Comparison of ENCODE assay signal across 8 cellular contexts in the genomic region with DNA sequence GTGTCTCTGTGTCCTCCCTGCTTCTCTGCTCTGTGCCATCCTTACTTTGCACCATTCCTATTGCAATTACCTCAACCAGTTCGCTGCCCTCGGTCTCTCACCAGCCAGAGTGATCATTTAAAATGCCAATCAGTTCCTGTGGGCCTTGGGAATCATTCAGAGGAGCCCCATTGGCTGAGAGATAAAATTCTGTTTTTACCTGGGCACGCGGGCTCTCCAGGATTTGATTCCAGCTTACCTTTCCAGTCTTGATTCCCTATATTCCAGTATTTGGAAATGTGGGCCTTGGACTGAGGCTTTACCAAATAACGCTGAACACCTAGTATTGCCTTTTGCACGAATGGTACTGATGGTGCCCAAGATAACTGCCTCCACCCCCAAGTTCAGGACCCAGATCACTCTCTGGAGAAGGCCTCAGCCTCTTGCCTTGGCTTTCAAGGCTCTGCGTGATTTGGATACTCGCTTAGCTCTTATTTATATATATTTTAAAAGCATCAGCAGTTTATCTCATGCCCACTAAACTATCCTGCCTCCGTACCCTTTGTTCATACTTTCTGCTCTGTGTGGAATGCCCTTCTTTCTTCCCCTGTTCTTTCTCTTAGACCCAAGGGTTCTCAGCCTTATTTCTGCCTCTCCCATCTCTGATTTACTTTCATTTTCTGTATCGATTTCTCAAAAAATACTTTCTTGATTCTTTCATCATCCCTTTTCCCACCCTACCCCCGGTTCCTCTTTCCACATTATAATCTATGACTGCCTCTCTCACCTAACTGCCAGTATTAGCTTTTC. TPM values are rescaled to one million over a fixed set of nuclear protein-coding genes. Genes with fewer than 3 reads are reported as not detected.
DNase-seq lines count a peak whose midpoint lies in the region; ATAC-seq and TF ChIP-seq lines count a peak whose summit lies in the region.

No MANE protein-coding gene starts in this region.

- H3K27ac ChIP-seq in fibroblast of lung (ENCODE audit: insufficient read depth, low read length) (peak overlapping the region; percentile 84), trophoblast cell (ENCODE audit: low read depth, low read length) (no peak overlapping the region)

- H3K27me3 ChIP-seq in fibroblast of lung (ENCODE audit: control insufficient read depth, insufficient read depth, low read length) (no peaks in the 10 kb centered on the region), trophoblast cell (ENCODE audit: insufficient read depth, low read length) (no peaks in the 10 kb centered on the region)

- H3K23ac ChIP-seq in trophoblast cell (ENCODE audit: low read length): no peak overlapping the region

- H3K4me3 ChIP-seq in HFF-Myc (replicated peaks; ENCODE audit: low read depth, low read length): peak overlapping the region; percentile 91
- peak overlapping the region; percentile 80 for H3K4me3 ChIP-seq in WI38 (ENCODE audit: low read depth, low read length)
- H3K4me3 ChIP-seq in fibroblast of lung (replicated peaks in 1 of 4; ENCODE audit: control extremely low read depth in 1 of 4, insufficient read depth in 1 of 4, low read depth in 3 of 4, low read length in 4 of 4): peak overlapping the region; percentile 62 to 98 (median 86)
- H3K4me3 ChIP-seq in trophoblast cell (ENCODE audit: low read depth, low read length): peak overlapping the region; percentile 84

- H3K4me1 ChIP-seq in fibroblast of lung (ENCODE audit: control insufficient read depth, extremely low read depth, insufficient read depth, low read length): no peaks in the 10 kb centered on the region
- H3K4me1 ChIP-seq in trophoblast cell (ENCODE audit: control insufficient read depth in 1 of 2, insufficient read depth in 2 of 2, low read length in 2 of 2): no peaks in the 10 kb centered on the region

- H4K12ac ChIP-seq in trophoblast cell (ENCODE audit: low read depth, low read length): peak overlapping the region; percentile 35

- H2BK5ac ChIP-seq in trophoblast cell (ENCODE audit: low read depth, low read length, poor library complexity): no peak overlapping the region

- peak overlapping the region; percentile 55 for H4K8ac ChIP-seq in trophoblast cell (ENCODE audit: low read depth, low read length)

- no peak for ATAC-seq in GM21576 (IDR thresholded peaks at IDR 0.05; ENCODE audit: unreplicated experiment)
- ATAC-seq in HG03095 (IDR thresholded peaks at IDR 0.05; ENCODE audit: unreplicated experiment): no peak

- peak overlapping the region; percentile 8 for H3K4ac ChIP-seq in trophoblast cell (ENCODE audit: low read depth, low read length)

- WGBS in trophoblast cell (ENCODE audit: extremely low coverage, insufficient coverage, insufficient read length): no CpG with 5 or more reads among the region's 11 CpGs

- H3K36me3 ChIP-seq in fibroblast of lung (ENCODE audit: control insufficient read depth, insufficient read depth, low read length): peaks cover 7% of the 10 kb centered on the region
- H3K36me3 ChIP-seq in trophoblast cell (ENCODE audit: control insufficient read depth in 1 of 2, insufficient read depth in 2 of 2, low read length in 2 of 2): peaks cover 9 to 15% of the 10 kb centered on the region in 2 experiments

- no peak for TF ChIP-seq CTCF in HFF-Myc (IDR thresholded peaks at IDR 0.05; ENCODE audit: low read depth, low read length, missing control alignments)
- no peak for TF ChIP-seq CTCF in WI38 (IDR thresholded peaks at IDR 0.05; ENCODE audit: low read depth, low read length)
- no peak for TF ChIP-seq CTCF in fibroblast of lung (conservative IDR thresholded peaks at IDR 0.05 in 1 of 2, IDR thresholded peaks at IDR 0.05 in 1 of 2; ENCODE audit: low read depth in 1 of 2, low read length in 2 of 2)

- H2BK12ac ChIP-seq in trophoblast cell (ENCODE audit: low read length): no peak overlapping the region

- H3K79me1 ChIP-seq in trophoblast cell (ENCODE audit: low read length): peaks cover 5% of the 10 kb centered on the region

- H3K9me3 ChIP-seq in fibroblast of lung (ENCODE audit: control insufficient read depth, insufficient read depth, low read depth, low read length): no peaks in the 10 kb centered on the region
- no peaks in the 10 kb centered on the region for H3K9me3 ChIP-seq in trophoblast cell (ENCODE audit: insufficient read depth, low read depth, low read length)

- peak; percentile 14 for DNase-seq in AG20443 (ENCODE audit: low spot score)
- DNase-seq in HFF-Myc (ENCODE audit: extremely low read depth, low read depth): no peak
- DNase-seq in fibroblast of lung (ENCODE audit: low read depth in 2 of 2): peak in 1 of 2 donors; percentile 38
- DNase-seq in trophoblast cell: no peak
- no peak for DNase-seq in NCI-H510A treated with DMSO at 0.1 percent for 48 hours (lab: John Stamatoyannopoulos, UW)

- H2AK5ac ChIP-seq in trophoblast cell (ENCODE audit: low read length): no peak overlapping the region

- peak overlapping the region; percentile 36 for H4K91ac ChIP-seq in trophoblast cell (ENCODE audit: low read depth, low read length)

- H3K9ac ChIP-seq in fibroblast of lung (ENCODE audit: insufficient read depth, low read length) (peak overlapping the region; percentile 96), trophoblast cell (ENCODE audit: low read length) (peak overlapping the region; percentile 99)

- H3K14ac ChIP-seq in trophoblast cell (ENCODE audit: low read length): peak overlapping the region; percentile 52

- H4K20me1 ChIP-seq in fibroblast of lung (ENCODE audit: control insufficient read depth, extremely low read depth, insufficient read depth, low read length): no peaks in the 10 kb centered on the region

- H3K79me2 ChIP-seq in fibroblast of lung (ENCODE audit: control insufficient read depth, insufficient read depth, low read length): peaks cover 31% of the 10 kb centered on the region
- H3K79me2 ChIP-seq in trophoblast cell (ENCODE audit: control insufficient read depth, insufficient read depth, low read length, poor library complexity): peaks cover 5% of the 10 kb centered on the region

- H3K4me2 ChIP-seq in fibroblast of lung (ENCODE audit: extremely low read depth, insufficient read depth, low read length) (peak overlapping the region; percentile 98), trophoblast cell (ENCODE audit: low read length) (peak overlapping the region; percentile 72)

- no peak overlapping the region for H3K18ac ChIP-seq in trophoblast cell (ENCODE audit: low read length)

- H2AFZ ChIP-seq in fibroblast of lung (ENCODE audit: low read length) (peak overlapping the region; percentile 39), trophoblast cell (ENCODE audit: insufficient read depth, low read length, poor library complexity) (no peak overlapping the region)

- no peak overlapping the region for H2BK120ac ChIP-seq in trophoblast cell (ENCODE audit: insufficient read depth, low read length, poor library complexity)

RNA-seq across cellular contexts. Expression of a gene that starts 0.9 kb away (rescaled TPM):
- total RNA-seq in fibroblast of lung: 161 and 195 TPM in 2 replicates
- polyA plus RNA-seq in fibroblast of lung: 404 and 413 TPM in 2 replicates
- 252 and 265 TPM in 2 replicates for polyA plus RNA-seq in fibroblast of lung (2012)
- 9.9 and 17.1 TPM in 2 replicates for polyA minus RNA-seq in fibroblast of lung (ENCODE audit: low replicate concordance)
- 499 and 508 TPM in 2 replicates for polyA plus RNA-seq in trophoblast cell (2013)

RNA-seq across cellular contexts. Expression of a gene that starts 24.2 kb away (rescaled TPM):
- under 0.01 and 0.17 TPM in 2 replicates for total RNA-seq in fibroblast of lung
- polyA plus RNA-seq in fibroblast of lung: 1.2 and 2.9 TPM in 2 replicates
- polyA plus RNA-seq in fibroblast of lung (2012): 1.0 and 1.6 TPM in 2 replicates
- polyA minus RNA-seq in fibroblast of lung (ENCODE audit: low replicate concordance): 1.7 TPM in 1 of 2 replicates, not detected in the other
- 1.3 and 2.0 TPM in 2 replicates for polyA plus RNA-seq in trophoblast cell (2013)

RNA-seq across cellular contexts. Expression of a gene that starts 33.8 kb away (rescaled TPM):
- total RNA-seq in fibroblast of lung: 2.0 and 2.6 TPM in 2 replicates
- polyA plus RNA-seq in fibroblast of lung: 3.3 and 3.6 TPM in 2 replicates
- 1.8 and 2.4 TPM in 2 replicates for polyA plus RNA-seq in fibroblast of lung (2012)
- polyA minus RNA-seq in fibroblast of lung (ENCODE audit: low replicate concordance): not detected in 2 replicates
- 0.49 and 0.55 TPM in 2 replicates for polyA plus RNA-seq in trophoblast cell (2013)
